27 cellular contexts compared by ENCODE assay signal in genomic region chr3:184223946-184224345, GRCh38. TPM values are rescaled to one million over a fixed set of nuclear protein-coding genes. Genes with fewer than 3 reads are reported as not detected.
"Had no signal": no experiment of that assay in that cellular context is flagged by ENCODE, and none has a peak within 500 bp of the region (broad histone marks: within the 10 kb centered on the region; RNA-seq: fewer than 3 reads in every experiment).

No MANE protein-coding gene starts in this region.

- H3K9me3 ChIP-seq: stomach, suprapubic skin, testis, thoracic aorta, thyroid gland, tibial artery, tibial nerve, transverse colon, upper lobe of left lung, upper lobe of right lung, uterus, vagina had no signal

- H3K27ac ChIP-seq: stomach, suprapubic skin, testis, thoracic aorta, thyroid gland, tibial artery, tibial nerve, transverse colon, upper lobe of left lung, upper lobe of right lung, uterus, vagina had no signal

- FAIRE-seq: urothelium cell line had no signal

- H3K27me3 ChIP-seq: testis, thyroid gland, upper lobe of right lung, uterus had no signal

- H3K4me1 ChIP-seq: testis, upper lobe of right lung had no signal

- H3K4me3 ChIP-seq: stomach, suprapubic skin, testis, thoracic aorta, thyroid gland, tibial artery, tibial nerve, transverse colon, upper lobe of left lung, upper lobe of right lung, uterus, vagina had no signal

- DNase-seq: stimulated activated CD4-positive, alpha-beta T cell treated with anti-CD3 and anti-CD28 coated beads, Interleukin-2, amount 100 ng/mL, for 48 hours; stimulated activated CD4-positive, alpha-beta T cell treated with anti-CD3 and anti-CD28 coated beads, Interleukin-4, amount 100 ng/mL, for 1 hour; stimulated activated CD4-positive, alpha-beta T cell treated with anti-CD3 and anti-CD28 coated beads, Interleukin-4, amount 100 ng/mL, for 24 hours; stimulated activated CD4-positive, alpha-beta T cell treated with anti-CD3 and anti-CD28 coated beads, Interleukin-4, amount 100 ng/mL, for 4 hours; stimulated activated CD8-positive, alpha-beta memory T cell treated with anti-CD3 and anti-CD28 coated beads, Interleukin-4, amount 100 ng/mL, for 48 hours; stimulated activated naive B cell treated with anti-CD40 and anti-IgM and Interleukin-4, amounts not matched to agents 10 μg/mL and 1 μg/mL and 100 μg/mL, for 72 hours; stimulated activated naive CD4-positive, alpha-beta T cell; stimulated activated naive CD4-positive, alpha-beta T cell treated with Interleukin-2 at 50 U/mL for 16 hours; stimulated activated naive CD8-positive, alpha-beta T cell treated with anti-CD3 and anti-CD28 coated beads, Interleukin-15, amount 100 ng/mL, for 72 hours; stimulated activated naive CD8-positive, alpha-beta T cell treated with anti-CD3 and anti-CD28 coated beads, Interleukin-15, Interleukin-2, amounts not matched to agents 100 U/mL and 50 U/mL, for 24 hours; stomach; substantia nigra; testis; thyroid gland; tibial artery; transverse colon; trophoblast cell; upper lobe of left lung; upper lobe of right lung; uterus had no signal

- H3K36me3 ChIP-seq: stomach, suprapubic skin, thoracic aorta, thyroid gland, tibial artery, tibial nerve, transverse colon, upper lobe of left lung, upper lobe of right lung, uterus, vagina had no signal

RNA-seq across cellular contexts. Expression of gene VWA5B2, which starts 5.4 kb away (rescaled TPM):
- total RNA-seq: subcutaneous adipose tissue, thoracic aorta, upper lobe of right lung, ureter had no signal

RNA-seq across cellular contexts. Expression of gene CAMK2N2, which starts 37.4 kb away (rescaled TPM):
- total RNA-seq: stomach, subcutaneous adipose tissue, suprapubic skin, thoracic aorta, thyroid gland, tibial nerve, transverse colon, upper lobe of right lung, ureter, uterus, vagina had no signal
